In genomic region chr17:34578656-34579016, GRCh38 we compare ENCODE assay signal across 12 cellular contexts. TPM values are rescaled to one million over a fixed set of nuclear protein-coding genes. Genes with fewer than 3 reads are reported as not detected.
A peak's percentile ranks its signal among the peaks of the same experiment; 100 is the strongest.
DNase-seq lines count a peak whose midpoint lies in the region; ATAC-seq and TF ChIP-seq lines count a peak whose summit lies in the region.
"Had no signal": no experiment of that assay in that cellular context is flagged by ENCODE, and none has a peak within 500 bp of the region (broad histone marks: within the 10 kb centered on the region; RNA-seq: fewer than 3 reads in every experiment).

No MANE protein-coding gene starts in this region.

- no peaks in the 10 kb centered on the region for H3K9me3 Mint-ChIP-seq in effector memory CD8-positive, alpha-beta T cell
- no peaks in the 10 kb centered on the region for H3K9me3 Mint-ChIP-seq in osteocyte (ENCODE audit: unreplicated experiment)

- ATAC-seq in effector memory CD8-positive, alpha-beta T cell (replicated peaks): no peak
- no peak for ATAC-seq in HG03565 (IDR thresholded peaks at IDR 0.05; ENCODE audit: unreplicated experiment)
- no peak for ATAC-seq in HG03354 (IDR thresholded peaks at IDR 0.05; ENCODE audit: poor library complexity, severe bottlenecking, unreplicated experiment)
- ATAC-seq in GM18498 (IDR thresholded peaks at IDR 0.05; ENCODE audit: unreplicated experiment): no peak

- peak overlapping the region; percentile 83 to 84 for H3K4me3 Mint-ChIP-seq in effector memory CD8-positive, alpha-beta T cell
- H3K4me3 Mint-ChIP-seq in osteocyte (ENCODE audit: unreplicated experiment): peak overlapping the region; percentile 79

- H3K9me3 ChIP-seq in BLaER1: no peaks in the 10 kb centered on the region
- H3K9me3 ChIP-seq in HEK293 (ENCODE audit: control insufficient read depth, insufficient read depth, low read depth, low read length): no peaks in the 10 kb centered on the region

- CTCF ChIA-PET in HEK293 (lab: Yijun Ruan, JAX): interaction anchor here (0.6 to 2.4 kb wide), 6 partner anchors 16 to 1331 kb away, joined by 3 to 15 read pairs (median 4); no protein-coding TSS in a partner anchor

- H3K36me3 ChIP-seq in BLaER1: no peaks in the 10 kb centered on the region
- no peaks in the 10 kb centered on the region for H3K36me3 ChIP-seq in HEK293 (ENCODE audit: control insufficient read depth in 2 of 2, insufficient read depth in 1 of 2, low read length in 2 of 2)

- peak overlapping the region; percentile 97 for H3K4me2 ChIP-seq in BLaER1

- H3K27me3 Mint-ChIP-seq in effector memory CD8-positive, alpha-beta T cell: peaks cover 73 to 97% of the 10 kb centered on the region in 2 donors
- peaks cover 61% of the 10 kb centered on the region for H3K27me3 Mint-ChIP-seq in osteocyte (ENCODE audit: unreplicated experiment)

- H3K36me3 Mint-ChIP-seq in effector memory CD8-positive, alpha-beta T cell (ENCODE audit: insufficient read depth): no peaks in the 10 kb centered on the region
- H3K36me3 Mint-ChIP-seq in osteocyte (ENCODE audit: unreplicated experiment): no peaks in the 10 kb centered on the region

- TF ChIP-seq CTCF in HEK293 (tag by site-specific recombination; IDR thresholded peaks at IDR 0.05) (no peak), osteocyte (IDR thresholded peaks at IDR 0.05) (no peak)

- peaks cover 67% of the 10 kb centered on the region for H4K20me1 ChIP-seq in BLaER1

- POLR2A ChIA-PET in HEK293 (lab: Yijun Ruan, JAX): interaction anchor here (0.9 to 1.5 kb wide), 6 partner anchors 12 to 511 kb away, joined by 3 to 11 read pairs (median 4); no protein-coding TSS in a partner anchor

- no peak overlapping the region for H3K27ac Mint-ChIP-seq in effector memory CD8-positive, alpha-beta T cell
- H3K27ac Mint-ChIP-seq in osteocyte (ENCODE audit: unreplicated experiment): no peak overlapping the region

- peaks cover 12% of the 10 kb centered on the region in 2 donors for H3K4me1 Mint-ChIP-seq in effector memory CD8-positive, alpha-beta T cell (ENCODE audit: low read depth in 2 of 2)
- peaks cover 16% of the 10 kb centered on the region for H3K4me1 Mint-ChIP-seq in osteocyte (ENCODE audit: unreplicated experiment)

- peaks cover 78% of the 10 kb centered on the region for H3K27me3 ChIP-seq in BLaER1

- DNase-seq in effector memory CD8-positive, alpha-beta T cell: no peak
- DNase-seq in osteocyte (ENCODE audit: extremely low spot score, unreplicated experiment) (no peak), kidney glomerular epithelial cell (lab: John Stamatoyannopoulos, UW) (no peak)
- DNase-seq: activated CD4-positive, alpha-beta T cell treated with anti-CD3 and anti-CD28 coated beads for 1 hour; DMS153 had no signal

- H3K9ac ChIP-seq in BLaER1: no peak overlapping the region

- peaks cover 23% of the 10 kb centered on the region for H3K4me1 ChIP-seq in BLaER1
- peaks cover 18% of the 10 kb centered on the region for H3K4me1 ChIP-seq in HEK293 (ENCODE audit: control insufficient read depth, insufficient read depth, low read length)

- H3K27ac ChIP-seq in BLaER1: no peak overlapping the region
- peak overlapping the region; percentile 80; the same call in 1 of the 2 replicates for H3K27ac ChIP-seq in HEK293 (ENCODE audit: extremely low read depth, low read depth, low read length)
- H3K27ac ChIP-seq: HL-60 had no signal

- H3K4me3 ChIP-seq in BLaER1: peak overlapping the region; percentile 68
- no peak overlapping the region for H3K4me3 ChIP-seq in HEK293 (ENCODE audit: low read depth, low read length)

TF ChIP-seq in HEK293, 187 proteins besides CTCF, POLR2A, EP300 and RAD21:
- TF ChIP-seq SCRT2 (tag by site-specific recombination; IDR thresholded peaks at IDR 0.05) (peak; percentile 16; the same call in 1 of the 2 replicates), REPIN1 (tag by site-specific recombination; IDR thresholded peaks at IDR 0.05; ENCODE audit: low read depth) (no peak)

RNA-seq across cellular contexts. Expression of gene TMEM132E, which starts 0.7 kb away (rescaled TPM):
- total RNA-seq in osteocyte: not detected in 2 replicates
- total RNA-seq: fibroblast of lung had no signal
